ENCODE assay signal across 18 cellular contexts in the genomic region with DNA sequence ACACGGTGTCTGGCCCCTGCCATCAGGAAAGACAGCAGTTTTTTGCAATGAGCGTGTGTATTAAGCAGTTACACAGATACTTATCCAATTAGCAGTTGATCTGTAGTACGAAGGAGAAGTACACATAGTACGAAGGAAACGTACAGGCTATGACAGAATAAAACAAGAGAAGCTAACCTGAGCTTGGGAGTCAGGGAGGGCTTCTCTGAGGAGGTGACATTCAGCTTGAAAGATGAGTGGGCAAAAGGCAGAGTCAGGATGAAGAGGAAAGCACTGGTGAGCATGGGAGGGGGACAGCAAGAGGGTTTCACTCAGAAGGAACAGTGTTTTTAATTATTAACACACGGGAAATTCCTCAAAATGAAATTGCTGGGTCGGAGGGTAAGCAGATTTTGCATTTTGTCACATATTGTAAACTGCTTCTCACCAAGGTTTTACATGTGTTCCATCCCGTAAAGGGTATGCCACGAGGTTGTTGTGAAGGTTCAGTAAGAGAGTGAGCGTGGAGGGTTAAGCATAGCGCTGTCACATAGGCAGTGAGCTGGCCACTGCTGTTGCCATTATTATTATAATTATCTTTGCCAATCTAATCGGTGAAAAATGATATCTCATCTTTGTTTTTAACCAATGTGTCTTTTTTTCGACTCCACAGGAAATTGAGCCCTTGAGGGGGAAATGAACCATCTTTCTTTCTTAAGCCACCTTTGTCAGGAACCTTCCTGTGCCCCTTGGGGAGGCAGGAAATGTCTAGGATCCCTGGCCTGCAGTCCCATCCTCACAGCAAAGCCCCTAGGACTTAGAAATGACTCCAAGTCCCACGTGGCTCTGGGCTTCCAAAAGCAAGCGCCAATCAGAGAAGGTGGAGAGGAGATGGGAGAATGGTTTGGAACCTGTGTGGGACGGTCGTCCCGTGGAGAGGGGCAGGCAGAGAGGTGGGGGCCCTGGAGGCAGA. TPM values are rescaled to one million over a fixed set of nuclear protein-coding genes. Genes with fewer than 3 reads are reported as not detected.
"Had no signal": no experiment of that assay in that cellular context is flagged by ENCODE, and none has a peak within 500 bp of the region (broad histone marks: within the 10 kb centered on the region; RNA-seq: fewer than 3 reads in every experiment).

No MANE protein-coding gene starts in this region.

- H3K4me1 ChIP-seq: gastrocnemius medialis, suprapubic skin had no signal

- H3K36me3 Mint-ChIP-seq: activated naive CD8-positive, alpha-beta T cell treated with anti-CD3 and anti-CD28 coated beads for 36 hours had no signal

- H3K4me3 ChIP-seq: gastrocnemius medialis, lung, suprapubic skin had no signal

- H3K9me3 Mint-ChIP-seq: activated CD4-positive, alpha-beta T cell treated with anti-CD3 and anti-CD28 coated beads, Interleukin-2, amount 10 ng/mL, durations not matched to agents 7 days and 5 days; activated naive CD8-positive, alpha-beta T cell treated with anti-CD3 and anti-CD28 coated beads for 36 hours; activated T-cell treated with anti-CD3 and anti-CD28 coated beads, Interleukin-2, amount 50 U/mL, for 72 hours; dendritic cell treated with granulocyte-macrophage colony-stimulating factor and Interleukin-4, amounts not matched to agents 40 ng/mL and 50 ng/mL, for 4 days; stimulated activated naive CD8-positive, alpha-beta T cell treated with anti-CD3 and anti-CD28 coated beads, Interleukin-15, Interleukin-2, amounts not matched to agents 100 ng/mL and 50 ng/mL, for 24 hours had no signal

- H3K4me1 Mint-ChIP-seq: activated CD4-positive, alpha-beta T cell treated with anti-CD3 and anti-CD28 coated beads, Interleukin-2, amount 10 ng/mL, durations not matched to agents 7 days and 5 days; activated naive CD8-positive, alpha-beta T cell treated with anti-CD3 and anti-CD28 coated beads for 36 hours had no signal

- H3K36me3 ChIP-seq: gastrocnemius medialis, suprapubic skin had no signal

- H3K4me3 Mint-ChIP-seq: activated CD4-positive, alpha-beta T cell treated with anti-CD3 and anti-CD28 coated beads, Interleukin-2, amount 10 ng/mL, durations not matched to agents 7 days and 5 days; activated naive CD8-positive, alpha-beta T cell treated with anti-CD3 and anti-CD28 coated beads for 36 hours; activated T-cell treated with anti-CD3 and anti-CD28 coated beads, Interleukin-2, amount 50 U/mL, for 72 hours; dendritic cell treated with granulocyte-macrophage colony-stimulating factor and Interleukin-4, amounts not matched to agents 40 ng/mL and 50 ng/mL, for 4 days; stimulated activated naive CD8-positive, alpha-beta T cell treated with anti-CD3 and anti-CD28 coated beads, Interleukin-15, Interleukin-2, amounts not matched to agents 100 ng/mL and 50 ng/mL, for 24 hours had no signal

- DNase-seq: activated CD4-positive, alpha-beta T cell treated with anti-CD3 and anti-CD28 coated beads, Interleukin-2, amount 10 ng/mL, durations not matched to agents 7 days and 5 days; activated CD8-positive, alpha-beta memory T cell treated with anti-CD3 and anti-CD28 coated beads, Interleukin-2, amount 50 U/mL, for 48 hours; activated gamma-delta T cell; activated naive CD8-positive, alpha-beta T cell treated with anti-CD3 and anti-CD28 coated beads for 36 hours; activated T-cell treated with anti-CD3 and anti-CD28 coated beads, Interleukin-2, amount 50 U/mL, for 72 hours; cerebellar nuclear complex; effector memory CD4-positive, alpha-beta T cell; gastrocnemius medialis; left colon; midbrain; trophoblast cell had no signal

- H3K9me3 ChIP-seq: gastrocnemius medialis, suprapubic skin had no signal

- H3K27ac ChIP-seq: gastrocnemius medialis, suprapubic skin had no signal

- H3K27ac Mint-ChIP-seq: activated CD4-positive, alpha-beta T cell treated with anti-CD3 and anti-CD28 coated beads, Interleukin-2, amount 10 ng/mL, durations not matched to agents 7 days and 5 days; activated naive CD8-positive, alpha-beta T cell treated with anti-CD3 and anti-CD28 coated beads for 36 hours; activated T-cell treated with anti-CD3 and anti-CD28 coated beads, Interleukin-2, amount 50 U/mL, for 72 hours; dendritic cell treated with granulocyte-macrophage colony-stimulating factor and Interleukin-4, amounts not matched to agents 40 ng/mL and 50 ng/mL, for 4 days; stimulated activated naive CD8-positive, alpha-beta T cell treated with anti-CD3 and anti-CD28 coated beads, Interleukin-15, Interleukin-2, amounts not matched to agents 100 ng/mL and 50 ng/mL, for 24 hours had no signal

- ATAC-seq: activated T-cell treated with anti-CD3 and anti-CD28 coated beads, Interleukin-2, amount 50 U/mL, for 72 hours; gastrocnemius medialis; left colon; sciatic nerve had no signal

RNA-seq across cellular contexts. Expression of gene POU3F1, which starts 47.3 kb away (rescaled TPM):
- total RNA-seq: activated CD4-positive, alpha-beta T cell treated with anti-CD3 and anti-CD28 coated beads, Interleukin-2, amount 10 ng/mL, durations not matched to agents 7 days and 5 days; activated T-cell treated with anti-CD3 and anti-CD28 coated beads, Interleukin-2, amount 50 U/mL, for 72 hours; epithelial cell of proximal tubule; left colon; pulmonary artery endothelial cell had no signal
